Comparison of ENCODE assay signal across 16 cellular contexts in the genomic region with DNA sequence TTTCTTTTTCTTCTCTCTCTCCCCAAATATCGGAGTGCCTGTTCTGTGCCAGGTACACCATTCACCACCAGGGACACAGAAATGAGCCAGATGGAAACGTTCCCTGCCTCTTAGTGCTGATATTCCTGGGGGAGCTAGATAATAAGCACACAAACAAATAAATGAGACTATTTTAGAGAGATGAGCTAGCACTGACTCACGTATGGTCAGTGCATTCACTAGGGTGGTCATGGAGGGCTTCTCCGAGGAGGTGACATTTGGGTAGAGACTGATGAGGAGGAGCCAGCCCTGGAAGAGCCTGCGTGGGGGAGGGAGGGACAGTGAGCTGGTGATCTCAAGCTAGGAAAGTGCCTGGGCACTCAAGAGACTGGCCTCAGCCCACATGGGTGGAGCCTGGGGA.
"Had no signal": no experiment of that assay in that cellular context is flagged by ENCODE, and none has a peak within 500 bp of the region (broad histone marks: within the 10 kb centered on the region; RNA-seq: fewer than 3 reads in every experiment).

No MANE protein-coding gene starts in this region.

- H3K4me2 ChIP-seq: neural progenitor cell had no signal

- DNase-seq: activated CD4-positive, alpha-beta T cell treated with anti-CD3 and anti-CD28 coated beads for 4 hours; activated CD8-positive, alpha-beta memory T cell treated with anti-CD3 and anti-CD28 coated beads, Interleukin-2, amount 50 U/mL, for 48 hours; activated CD8-positive, alpha-beta T cell treated with anti-CD3 and anti-CD28 coated beads, Interleukin-2, amount 10 ng/mL, durations not matched to agents 7 days and 5 days; activated gamma-delta T cell treated with Interleukin-2 at 50 U/mL for 16 hours; activated naive CD8-positive, alpha-beta T cell treated with anti-CD3 and anti-CD28 coated beads for 36 hours; endodermal cell; left colon; lower lobe of right lung; midbrain; pancreas; sigmoid colon; stimulated activated CD4-positive, alpha-beta T cell treated with anti-CD3 and anti-CD28 coated beads, Interleukin-1b, Interleukin-23, amount 100 ng/mL, for 48 hours had no signal

- ATAC-seq: activated CD8-positive, alpha-beta T cell treated with anti-CD3 and anti-CD28 coated beads, Interleukin-2, amount 10 ng/mL, durations not matched to agents 7 days and 5 days; left colon; lower lobe of right lung; pancreas; WTC11 had no signal

- H3K36me3 ChIP-seq: lower lobe of right lung, neural progenitor cell, pancreas, sigmoid colon, thoracic aorta had no signal

- H3K4me1 ChIP-seq: lower lobe of right lung, neural progenitor cell, pancreas had no signal

- H3K4me3 ChIP-seq: dorsolateral prefrontal cortex, lower lobe of right lung, neural progenitor cell, pancreas, sigmoid colon, thoracic aorta had no signal

- H3K27ac ChIP-seq: lower lobe of right lung, neural progenitor cell, pancreas, sigmoid colon, thoracic aorta had no signal

- H3K27me3 ChIP-seq: neural progenitor cell had no signal

- H3K9me3 ChIP-seq: lower lobe of right lung, pancreas had no signal

- H2AFZ ChIP-seq: neural progenitor cell had no signal

- H3K9ac ChIP-seq: neural progenitor cell had no signal
